22 cellular contexts compared by ENCODE assay signal in the genomic region with DNA sequence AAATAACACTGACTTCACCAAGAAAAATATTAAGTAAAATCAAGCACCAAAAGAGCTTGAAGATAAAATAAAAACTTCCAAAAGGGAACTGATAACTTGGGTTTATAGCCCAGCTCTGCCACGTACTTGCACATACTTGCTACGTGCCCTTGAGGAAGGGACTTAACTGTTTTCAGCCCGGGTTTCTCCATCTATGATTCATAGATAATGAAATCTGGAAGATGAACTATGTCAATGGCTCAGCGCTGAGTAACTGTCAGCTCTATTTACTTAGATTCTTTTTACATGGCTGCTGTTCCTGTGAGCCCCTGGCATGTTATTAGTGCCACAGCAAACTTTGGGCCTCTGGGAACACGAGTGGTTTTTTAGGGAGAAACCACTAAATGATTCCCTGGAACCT. TPM values are rescaled to one million over a fixed set of nuclear protein-coding genes. Genes with fewer than 3 reads are reported as not detected.
DNase-seq lines count a peak whose midpoint lies in the region; ATAC-seq and TF ChIP-seq lines count a peak whose summit lies in the region.
"Had no signal": no experiment of that assay in that cellular context is flagged by ENCODE, and none has a peak within 500 bp of the region (broad histone marks: within the 10 kb centered on the region; RNA-seq: fewer than 3 reads in every experiment).

No MANE protein-coding gene starts in this region.

- no peaks in the 10 kb centered on the region for H3F3A ChIP-seq in smooth muscle cell (ENCODE audit: low read depth)

- H4K20me1 ChIP-seq in IMR-90 (ENCODE audit: insufficient read depth, low read length): no peaks in the 10 kb centered on the region
- no peaks in the 10 kb centered on the region for H4K20me1 ChIP-seq in smooth muscle cell (ENCODE audit: low read depth)

- POLR2A ChIA-PET in IMR-90 (lab: Charles Lee; ENCODE audit: unreplicated experiment): no interaction called here
- POLR2A ChIA-PET in activated CD8-positive, alpha-beta T cell treated with anti-CD3 and anti-CD28 coated beads for 36 hours (lab: Charles Lee): no interaction called here

- no peak overlapping the region for H3K4ac ChIP-seq in IMR-90 (ENCODE audit: low read depth, low read length)

- CTCF ChIA-PET in IMR-90 (lab: Yijun Ruan, JAX): no interaction called here
- CTCF ChIA-PET in activated CD8-positive, alpha-beta T cell treated with anti-CD3 and anti-CD28 coated beads for 36 hours (lab: Charles Lee): interaction anchor here (1.1 kb wide), 1 partner anchor 21 kb away, joined by 3 read pairs; no protein-coding TSS in a partner anchor

- no peak overlapping the region for H3K18ac ChIP-seq in IMR-90 (ENCODE audit: low read depth, low read length)

- TF ChIP-seq CTCF in IMR-90 (conservative IDR thresholded peaks at IDR 0.05; ENCODE audit: low read depth, low read length): no peak
- no peak for TF ChIP-seq CTCF in smooth muscle cell (IDR thresholded peaks at IDR 0.05; ENCODE audit: borderline replicate concordance, insufficient read depth, poor library complexity, severe bottlenecking)
- no peak for TF ChIP-seq CTCF in activated CD8-positive, alpha-beta T cell treated with anti-CD3 and anti-CD28 coated beads for 36 hours (IDR thresholded peaks at IDR 0.05)

- no peak overlapping the region for H4K5ac ChIP-seq in IMR-90 (ENCODE audit: low read depth, low read length)

- H3K4me1 ChIP-seq in IMR-90 (ENCODE audit: control insufficient read depth, insufficient read depth, low read length) (no peaks in the 10 kb centered on the region), smooth muscle cell (ENCODE audit: low read depth) (peaks cover 6% of the 10 kb centered on the region)
- H3K4me1 ChIP-seq: testis had no signal

- ATAC-seq in IMR-90 (ENCODE audit: low read depth): peak; percentile 24; the same call in 1 of the 2 replicates
- no peak for ATAC-seq in activated CD8-positive, alpha-beta T cell treated with anti-CD3 and anti-CD28 coated beads for 36 hours

- BruUV-seq in IMR-90 (replicated peaks; lab: Mats Ljungman, UMichigan): no TSS peak

- H3K9me1 ChIP-seq in IMR-90 (ENCODE audit: insufficient read depth, low read length): no peaks in the 10 kb centered on the region

- H2AK9ac ChIP-seq in IMR-90 (replicated peaks; ENCODE audit: low read depth, low read length, poor library complexity): no peak overlapping the region

- no peak overlapping the region for H2AFZ ChIP-seq in IMR-90 (replicated peaks; ENCODE audit: low read length, poor library complexity)
- peak overlapping the region; percentile 50 for H2AFZ ChIP-seq in smooth muscle cell (ENCODE audit: low read depth)

- no peak overlapping the region for H2BK5ac ChIP-seq in IMR-90 (ENCODE audit: low read depth, low read length, poor library complexity, severe bottlenecking)

- H3K4me2 ChIP-seq in IMR-90 (ENCODE audit: low read depth, low read length) (no peak overlapping the region), smooth muscle cell (peak overlapping the region; percentile 56)

- H3K27ac ChIP-seq in IMR-90 (ENCODE audit: insufficient read depth, low read length): no peak overlapping the region
- H3K27ac ChIP-seq in epithelial cell of prostate: peak overlapping the region; percentile 32
- H3K27ac ChIP-seq in smooth muscle cell (ENCODE audit: low read depth): peak overlapping the region; percentile 50
- H3K27ac ChIP-seq: testis had no signal

- no CpG with 5 or more reads among the region's 5 CpGs for WGBS in IMR-90 (ENCODE audit: extremely low coverage in 2 of 2, insufficient read length in 1 of 2), 2 experiments
- WGBS in smooth muscle cell (ENCODE audit: low lambda C conversion rate): 32% methylated on average over 5 of the region's 5 CpGs

- H3K27me3 Mint-ChIP-seq in activated CD8-positive, alpha-beta T cell treated with anti-CD3 and anti-CD28 coated beads for 36 hours: no peaks in the 10 kb centered on the region

- dilution Hi-C loops in IMR-90 (cut with HindIII; ENCODE audit: low sequenced_read_pairs, unreplicated experiment): no loop called here

- no peak overlapping the region for H3K27ac Mint-ChIP-seq in activated CD8-positive, alpha-beta T cell treated with anti-CD3 and anti-CD28 coated beads for 36 hours
- H3K27ac Mint-ChIP-seq: activated CD4-positive, alpha-beta T cell treated with anti-CD3 and anti-CD28 coated beads, Interleukin-2, amount 10 ng/mL, durations not matched to agents 24 days and 14 days; activated naive CD4-positive, alpha-beta T cell treated with anti-CD3 and anti-CD28 coated beads, Interleukin-2, amount 50 U/mL, for 24 hours; immature natural killer cell; memory B cell; nephron had no signal

- H3K36me3 ChIP-seq in IMR-90 (ENCODE audit: control insufficient read depth, insufficient read depth, low read length) (no peaks in the 10 kb centered on the region), smooth muscle cell (ENCODE audit: low read depth) (no peaks in the 10 kb centered on the region)

- H2BK120ac ChIP-seq in IMR-90 (ENCODE audit: low read depth, low read length): no peak overlapping the region

- H3K36me3 Mint-ChIP-seq in activated CD8-positive, alpha-beta T cell treated with anti-CD3 and anti-CD28 coated beads for 36 hours (ENCODE audit: low read depth): no peaks in the 10 kb centered on the region
- H3K36me3 Mint-ChIP-seq: activated naive CD4-positive, alpha-beta T cell treated with anti-CD3 and anti-CD28 coated beads, Interleukin-2, amount 50 U/mL, for 24 hours; immature natural killer cell; memory B cell had no signal

- H3K9ac ChIP-seq in IMR-90 (ENCODE audit: low read depth, low read length) (no peak overlapping the region), smooth muscle cell (ENCODE audit: low read depth) (no peak overlapping the region)

- no peak for TF ChIP-seq POLR2A in IMR-90 (IDR thresholded peaks at IDR 0.05; ENCODE audit: low read depth, low read length)

- no peak overlapping the region for H2AK5ac ChIP-seq in IMR-90 (ENCODE audit: low read depth, low read length)

- no peak overlapping the region for H3K14ac ChIP-seq in IMR-90 (replicated peaks; ENCODE audit: low read depth, low read length)

- H3K4me3 Mint-ChIP-seq in activated CD8-positive, alpha-beta T cell treated with anti-CD3 and anti-CD28 coated beads for 36 hours: no peak overlapping the region
- H3K4me3 Mint-ChIP-seq: activated CD4-positive, alpha-beta T cell treated with anti-CD3 and anti-CD28 coated beads, Interleukin-2, amount 10 ng/mL, durations not matched to agents 24 days and 14 days; activated naive CD4-positive, alpha-beta T cell treated with anti-CD3 and anti-CD28 coated beads, Interleukin-2, amount 50 U/mL, for 24 hours; immature natural killer cell; memory B cell; nephron had no signal

- no peak overlapping the region for H4K8ac ChIP-seq in IMR-90 (ENCODE audit: low read depth in 2 of 2, low read length in 2 of 2)

- H3K27me3 ChIP-seq in IMR-90 (ENCODE audit: control insufficient read depth, insufficient read depth, low read length) (no peaks in the 10 kb centered on the region), smooth muscle cell (ENCODE audit: low read depth) (no peaks in the 10 kb centered on the region)
- H3K27me3 ChIP-seq: testis had no signal

- H2BK20ac ChIP-seq in IMR-90 (ENCODE audit: low read depth, low read length): no peak overlapping the region

- H4K91ac ChIP-seq in IMR-90 (ENCODE audit: insufficient read depth, low read depth, low read length): no peak overlapping the region

- H2BK15ac ChIP-seq in IMR-90 (ENCODE audit: low read depth, low read length): no peak overlapping the region

- intact Hi-C loops in IMR-90 (cut with micrococcal nuclease): no loop called here
- intact Hi-C loops in activated CD8-positive, alpha-beta T cell treated with anti-CD3 and anti-CD28 coated beads for 36 hours (cut with micrococcal nuclease): no loop called here

- in situ Hi-C loops in IMR-90 (cut with MboI; ENCODE audit: low sequenced_read_pairs): no loop called here

- no peak overlapping the region for H3K23ac ChIP-seq in IMR-90 (ENCODE audit: low read depth, low read length)

- H3K4me3 ChIP-seq in IMR-90 (ENCODE audit: insufficient read depth, low read depth, low read length) (no peak overlapping the region), smooth muscle cell (no peak overlapping the region)
- H3K4me3 ChIP-seq: testis had no signal

- H3K4me1 Mint-ChIP-seq in activated CD8-positive, alpha-beta T cell treated with anti-CD3 and anti-CD28 coated beads for 36 hours (ENCODE audit: low read depth): no peaks in the 10 kb centered on the region
- H3K4me1 Mint-ChIP-seq: activated CD4-positive, alpha-beta T cell treated with anti-CD3 and anti-CD28 coated beads, Interleukin-2, amount 10 ng/mL, durations not matched to agents 24 days and 14 days; activated naive CD4-positive, alpha-beta T cell treated with anti-CD3 and anti-CD28 coated beads, Interleukin-2, amount 50 U/mL, for 24 hours; immature natural killer cell; memory B cell; nephron had no signal

- H3K9me3 ChIP-seq in IMR-90 (ENCODE audit: control insufficient read depth, insufficient read depth, low read length): no peaks in the 10 kb centered on the region
- no peaks in the 10 kb centered on the region for H3K9me3 ChIP-seq in smooth muscle cell (replicated peaks; ENCODE audit: low read depth)
- H3K9me3 ChIP-seq: testis had no signal

- H3K79me1 ChIP-seq in IMR-90 (ENCODE audit: low read depth in 1 of 2, low read length in 2 of 2): no peaks in the 10 kb centered on the region

- no peak for TF ChIP-seq RAD21 in IMR-90 (IDR thresholded peaks at IDR 0.05; ENCODE audit: low read length)

- H3K79me2 ChIP-seq in smooth muscle cell (ENCODE audit: low read depth): no peaks in the 10 kb centered on the region

- DNase-seq in IMR-90 (peak; percentile 61), RKO (ENCODE audit: low spot score) (peak; percentile 32), epithelial cell of prostate (ENCODE audit: low read depth, low spot score) (peak; percentile 60), smooth muscle cell (lab: John Stamatoyannopoulos, UW; ENCODE audit: unreplicated experiment) (no peak), NCI-H2196 (lab: John Stamatoyannopoulos, UW; ENCODE audit: unreplicated experiment) (no peak)
- DNase-seq in activated CD8-positive, alpha-beta T cell treated with anti-CD3 and anti-CD28 coated beads for 36 hours: no peak
- no peak for DNase-seq in stimulated activated CD4-positive, alpha-beta T cell treated with anti-CD3 and anti-CD28 coated beads, Interleukin-4, amount 100 ng/mL, for 1 hour
- DNase-seq: activated CD4-positive, alpha-beta T cell treated with anti-CD3 and anti-CD28 coated beads, Interleukin-2, amount 10 ng/mL, durations not matched to agents 24 days and 14 days; activated T-cell treated with anti-CD3 and anti-CD28 coated beads for 4 hours; DMS79 treated with DMSO at 0.1 percent for 48 hours; glutamatergic neuron; GOT3; immature natural killer cell; NCI-H2029 treated with DMSO at 0.1 percent for 48 hours; NCI-H526 treated with DMSO at 0.1 percent for 48 hours; Right ventricle myocardium superior; T1000; testis had no signal

- H3K9me3 Mint-ChIP-seq in activated CD8-positive, alpha-beta T cell treated with anti-CD3 and anti-CD28 coated beads for 36 hours: no peaks in the 10 kb centered on the region
- H3K9me3 Mint-ChIP-seq: activated CD4-positive, alpha-beta T cell treated with anti-CD3 and anti-CD28 coated beads, Interleukin-2, amount 10 ng/mL, durations not matched to agents 24 days and 14 days; immature natural killer cell; nephron had no signal

- no peak overlapping the region for H3K56ac ChIP-seq in IMR-90 (ENCODE audit: extremely low read depth, insufficient read depth, low read length)

RNA-seq across cellular contexts. Expression of gene ZC3H13, which starts 9.6 kb away (rescaled TPM):
- total RNA-seq in IMR-90 (2012; rRNA removed) (10.8 and 16.1 TPM in 2 replicates), smooth muscle cell (20.4 and 21.6 TPM in 2 replicates)
- polyA plus RNA-seq in IMR-90 (2012; rRNA removed) (6.3 and 7.7 TPM in 2 replicates), smooth muscle cell (37.7 and 41.9 TPM in 2 replicates)
- 0.99 and 1.5 TPM in 2 replicates for polyA plus RNA-seq in IMR-90 (2012; cell fraction: cytosol; rRNA removed)
- polyA plus RNA-seq in IMR-90 (2012; cell fraction: nucleus; rRNA removed; ENCODE audit: low replicate concordance): 1.6 and 8.0 TPM in 2 replicates
- total RNA-seq in activated CD8-positive, alpha-beta T cell treated with anti-CD3 and anti-CD28 coated beads for 36 hours: 10 to 100 TPM; 40.1 to 41.8 TPM

RNA-seq across cellular contexts. Expression of gene CPB2, which starts 42.6 kb away (rescaled TPM):
- total RNA-seq in IMR-90 (2012; rRNA removed) (not detected in 2 replicates), smooth muscle cell (not detected in 2 replicates)
- polyA plus RNA-seq in IMR-90 (2012; rRNA removed) (not detected in 2 replicates), smooth muscle cell (0.09 TPM in 1 of 2 replicates, not detected in the other)
- not detected in 2 replicates for polyA plus RNA-seq in IMR-90 (2012; cell fraction: cytosol; rRNA removed)
- not detected in 2 replicates for polyA plus RNA-seq in IMR-90 (2012; cell fraction: nucleus; rRNA removed; ENCODE audit: low replicate concordance)
- not detected for total RNA-seq in activated CD8-positive, alpha-beta T cell treated with anti-CD3 and anti-CD28 coated beads for 36 hours
- total RNA-seq: activated CD4-positive, alpha-beta T cell treated with anti-CD3 and anti-CD28 coated beads, Interleukin-2, amount 10 ng/mL, durations not matched to agents 24 days and 14 days; cardiac septum; Right ventricle myocardium superior; testis had no signal
- polyA plus RNA-seq: immature natural killer cell had no signal

Comparison
In these comparisons a context has a peak if more than half of its experiments do, and no peak if none do; other contexts are left out.
1. DNase-seq: peak in IMR-90 (single experiment), RKO (single experiment) and epithelial cell of prostate (single experiment); none in smooth muscle cell (single experiment), activated CD8-positive, alpha-beta T cell treated with anti-CD3 and anti-CD28 coated beads for 36 hours (single experiment), NCI-H2196 (single experiment) and stimulated activated CD4-positive, alpha-beta T cell treated with anti-CD3 and anti-CD28 coated beads, Interleukin-4, amount 100 ng/mL, for 1 hour (single experiment).